ENCODE assay signal across 8 cellular contexts in genomic region chr1:179121159-179121938, GRCh38. TPM values are rescaled to one million over a fixed set of nuclear protein-coding genes. Genes with fewer than 3 reads are reported as not detected.
DNase-seq lines count a peak whose midpoint lies in the region; ATAC-seq and TF ChIP-seq lines count a peak whose summit lies in the region.

No MANE protein-coding gene starts in this region.

- peaks cover 7% of the 10 kb centered on the region for H3K36me3 Mint-ChIP-seq in activated naive CD4-positive, alpha-beta T cell treated with anti-CD3 and anti-CD28 coated beads, Interleukin-2, amount 10 ng/mL, durations not matched to agents 7 days and 5 days

- no peaks in the 10 kb centered on the region for H3K27me3 ChIP-seq in hepatocyte

- H3K79me2 ChIP-seq in hepatocyte, result no peaks in the 10 kb centered on the region

- peaks cover 3% of the 10 kb centered on the region for H3K4me1 Mint-ChIP-seq in activated naive CD4-positive, alpha-beta T cell treated with anti-CD3 and anti-CD28 coated beads, Interleukin-2, amount 10 ng/mL, durations not matched to agents 7 days and 5 days

- CTCF ChIA-PET in activated naive CD4-positive, alpha-beta T cell treated with anti-CD3 and anti-CD28 coated beads, Interleukin-2, amount 10 ng/mL, durations not matched to agents 7 days and 5 days (lab: Charles Lee), result interaction anchor here (0.9 to 2.5 kb wide), 23 partner anchors 8 to 688 kb away, joined by 3 to 30 read pairs (median 4); partner anchors contain the start of gene TOR3A

- H2AFZ ChIP-seq in hepatocyte, result no peak overlapping the region

- H3K27ac Mint-ChIP-seq in activated naive CD4-positive, alpha-beta T cell treated with anti-CD3 and anti-CD28 coated beads, Interleukin-2, amount 10 ng/mL, durations not matched to agents 7 days and 5 days, result no peak overlapping the region

- 89% methylated on average over 7 of the region's 7 CpGs for WGBS in hepatocyte (ENCODE audit: low lambda C conversion rate, missing lambda C conversion rate)

- H3K9me2 ChIP-seq in hepatocyte (replicated peaks; ENCODE audit: insufficient read depth), result no peaks in the 10 kb centered on the region

- DNase-seq in DMS 273 (lab: John Stamatoyannopoulos, UW; ENCODE audit: unreplicated experiment) (peak; percentile 67), DMS 273 treated with DMSO at 0.1 percent for 48 hours (lab: John Stamatoyannopoulos, UW) (no peak), NCI-H1694 treated with DMSO at 0.1 percent for 48 hours (lab: John Stamatoyannopoulos, UW) (peak; percentile 36), hepatocyte (ENCODE audit: low spot score) (peak; percentile 66), smooth muscle cell of the brain vasculature (ENCODE audit: low read depth, low spot score) (peak; percentile 46)
- peak; percentile 60 for DNase-seq in activated naive CD4-positive, alpha-beta T cell treated with anti-CD3 and anti-CD28 coated beads, Interleukin-2, amount 10 ng/mL, durations not matched to agents 7 days and 5 days

- H3K4me1 ChIP-seq in hepatocyte (ENCODE audit: insufficient read depth), result no peaks in the 10 kb centered on the region

- no peaks in the 10 kb centered on the region for H3K9me3 Mint-ChIP-seq in activated naive CD4-positive, alpha-beta T cell treated with anti-CD3 and anti-CD28 coated beads, Interleukin-2, amount 10 ng/mL, durations not matched to agents 7 days and 5 days

- peak; percentile 67 for TF ChIP-seq CTCF in hepatocyte (IDR thresholded peaks at IDR 0.05; ENCODE audit: poor library complexity)

- no peak for ATAC-seq in GM21447 (IDR thresholded peaks at IDR 0.05; ENCODE audit: unreplicated experiment)
- ATAC-seq in GM19397 (IDR thresholded peaks at IDR 0.05; ENCODE audit: unreplicated experiment), result no peak

- H3K27me3 Mint-ChIP-seq in activated naive CD4-positive, alpha-beta T cell treated with anti-CD3 and anti-CD28 coated beads, Interleukin-2, amount 10 ng/mL, durations not matched to agents 7 days and 5 days, result no peaks in the 10 kb centered on the region

- H3K9me3 ChIP-seq in hepatocyte (ENCODE audit: low read depth), result no peaks in the 10 kb centered on the region

- no peaks in the 10 kb centered on the region for H4K20me1 ChIP-seq in hepatocyte (ENCODE audit: insufficient read depth, poor library complexity, severe bottlenecking)

- no peak overlapping the region for H3K4me3 Mint-ChIP-seq in activated naive CD4-positive, alpha-beta T cell treated with anti-CD3 and anti-CD28 coated beads, Interleukin-2, amount 10 ng/mL, durations not matched to agents 7 days and 5 days

- no peak overlapping the region for H3K4me3 ChIP-seq in hepatocyte

- no peak overlapping the region for H3K4me2 ChIP-seq in hepatocyte

- H3K36me3 ChIP-seq in hepatocyte (replicated peaks; ENCODE audit: insufficient read depth, low read depth), result no peaks in the 10 kb centered on the region

- no peak overlapping the region for H3K27ac ChIP-seq in hepatocyte

RNA-seq across cellular contexts. Expression of gene TOR3A, which starts 39.5 kb away (rescaled TPM):
- 20.3 and 20.5 TPM in 2 replicates for total RNA-seq in hepatocyte
- 21.3 and 24.5 TPM in 2 replicates for polyA plus RNA-seq in hepatocyte
